19 cellular contexts compared by ENCODE assay signal in genomic region chr14:102761206-102761605, GRCh38.
"Had no signal": no experiment of that assay in that cellular context is flagged by ENCODE, and none has a peak within 500 bp of the region (broad histone marks: within the 10 kb centered on the region; RNA-seq: fewer than 3 reads in every experiment).

No MANE protein-coding gene starts in this region.

- H3K27ac ChIP-seq: body of pancreas, cardiac muscle cell, esophagus muscularis mucosa, gastrocnemius medialis, sigmoid colon, testis, upper lobe of left lung had no signal

- ATAC-seq: body of pancreas; effector memory CD8-positive, alpha-beta T cell; gastrocnemius medialis; stimulated activated memory B cell treated with anti-CD40 and anti-IgM and Interleukin-4, amounts not matched to agents 10 μg/mL and 1 μg/mL and 100 μg/mL, for 72 hours; T-cell had no signal

- H3K27me3 ChIP-seq: body of pancreas, cardiac muscle cell, testis, upper lobe of left lung had no signal

- H3K9me3 ChIP-seq: body of pancreas, esophagus muscularis mucosa, gastrocnemius medialis, sigmoid colon, testis, upper lobe of left lung had no signal

- H3K4me2 ChIP-seq: smooth muscle cell had no signal

- H3K4me3 Mint-ChIP-seq: activated naive CD4-positive, alpha-beta T cell treated with anti-CD3 and anti-CD28 coated beads, Interleukin-2, amount 50 U/mL, for 24 hours; effector memory CD8-positive, alpha-beta T cell; stimulated activated memory B cell treated with anti-CD40 and anti-IgM and Interleukin-4, amounts not matched to agents 10 μg/mL and 1 μg/mL and 100 μg/mL, for 72 hours; T-cell had no signal

- H3K36me3 ChIP-seq: cardiac muscle cell, esophagus muscularis mucosa, gastrocnemius medialis, sigmoid colon, upper lobe of left lung had no signal

- H3K27me3 Mint-ChIP-seq: activated naive CD4-positive, alpha-beta T cell treated with anti-CD3 and anti-CD28 coated beads, Interleukin-2, amount 50 U/mL, for 24 hours; stimulated activated memory B cell treated with anti-CD40 and anti-IgM and Interleukin-4, amounts not matched to agents 10 μg/mL and 1 μg/mL and 100 μg/mL, for 72 hours had no signal

- H3K36me3 Mint-ChIP-seq: activated naive CD4-positive, alpha-beta T cell treated with anti-CD3 and anti-CD28 coated beads, Interleukin-2, amount 50 U/mL, for 24 hours; stimulated activated memory B cell treated with anti-CD40 and anti-IgM and Interleukin-4, amounts not matched to agents 10 μg/mL and 1 μg/mL and 100 μg/mL, for 72 hours; T-cell had no signal

- H3K9me3 Mint-ChIP-seq: activated naive CD4-positive, alpha-beta T cell treated with anti-CD3 and anti-CD28 coated beads, Interleukin-2, amount 50 U/mL, for 24 hours; effector memory CD8-positive, alpha-beta T cell; T-cell had no signal

- H3K27ac Mint-ChIP-seq: activated naive CD4-positive, alpha-beta T cell treated with anti-CD3 and anti-CD28 coated beads, Interleukin-2, amount 50 U/mL, for 24 hours; effector memory CD8-positive, alpha-beta T cell; stimulated activated memory B cell treated with anti-CD40 and anti-IgM and Interleukin-4, amounts not matched to agents 10 μg/mL and 1 μg/mL and 100 μg/mL, for 72 hours; T-cell had no signal

- H3K4me3 ChIP-seq: body of pancreas, cardiac muscle cell, esophagus muscularis mucosa, gastrocnemius medialis, sigmoid colon, smooth muscle cell, testis, upper lobe of left lung had no signal

- H3K4me1 Mint-ChIP-seq: activated naive CD4-positive, alpha-beta T cell treated with anti-CD3 and anti-CD28 coated beads, Interleukin-2, amount 50 U/mL, for 24 hours; T-cell had no signal

- H3K4me1 ChIP-seq: body of pancreas, gastrocnemius medialis, testis had no signal

- DNase-seq: activated gamma-delta T cell treated with Interleukin-2 at 50 U/mL for 16 hours; activated T-cell treated with anti-CD3 and anti-CD28 coated beads, Interleukin-2, amount 50 U/mL, for 1 hour; anterior cingulate cortex; body of pancreas; effector memory CD8-positive, alpha-beta T cell; gastrocnemius medialis; hippocampal formation; occipital lobe; sigmoid colon; stimulated activated CD4-positive, alpha-beta T cell treated with anti-CD3 and anti-CD28 coated beads, Interleukin-15, amount 100 ng/mL, for 24 hours; T-cell; T-helper 9 cell; testis had no signal
